Comparison of ENCODE assay signal across 15 cellular contexts in genomic region chr3:194184265-194184751, GRCh38. TPM values are rescaled to one million over a fixed set of nuclear protein-coding genes. Genes with fewer than 3 reads are reported as not detected.
A peak's percentile ranks its signal among the peaks of the same experiment; 100 is the strongest.
DNase-seq lines count a peak whose midpoint lies in the region; ATAC-seq and TF ChIP-seq lines count a peak whose summit lies in the region.
"Had no signal": no experiment of that assay in that cellular context is flagged by ENCODE, and none has a peak within 500 bp of the region (broad histone marks: within the 10 kb centered on the region; RNA-seq: fewer than 3 reads in every experiment).

No MANE protein-coding gene starts in this region.

- H3K79me2 ChIP-seq in PC-9 (ENCODE audit: low read depth) = no peaks in the 10 kb centered on the region

- CTCF ChIA-PET in PC-9 (lab: Charles Lee) = no interaction called here

- H3K36me3 Mint-ChIP-seq in mesothelial cell of epicardium (no peaks in the 10 kb centered on the region), chondrocyte (ENCODE audit: low read depth) (peaks cover 2% of the 10 kb centered on the region)

- peak; percentile 87 for DNase-seq in DMS53 (lab: John Stamatoyannopoulos, UW)
- peak; percentile 99 for DNase-seq in NCI-H146 (lab: John Stamatoyannopoulos, UW)
- peak in 1 of 2 experiments; percentile 62 for DNase-seq in PC-9
- no peak for DNase-seq in mesothelial cell of epicardium (ENCODE audit: low spot score in 2 of 2, unreplicated experiment in 2 of 2)
- no peak for DNase-seq in iPS-NIHi11 (ENCODE audit: low spot score)
- no peak for DNase-seq in Peyer's patch
- DNase-seq in chondrocyte (ENCODE audit: low spot score) = no peak
- DNase-seq: activated naive CD4-positive, alpha-beta T cell treated with anti-CD3 and anti-CD28 coated beads, Interleukin-2, amount 50 U/mL, for 16 hours; C1 segment of cervical spinal cord; cerebellar nuclear complex; stomach had no signal

- 0 out of 2 replicates have a peak overlapping the region, but pooled peaks have one; percentile 3 for H3K4me2 ChIP-seq in PC-9

- H3K27ac ChIP-seq in PC-9 = no peak overlapping the region
- H3K27ac ChIP-seq in Peyer's patch = no peak overlapping the region
- H3K27ac ChIP-seq: HL-60, RWPE1 had no signal

- POLR2A ChIA-PET in PC-9 (lab: Charles Lee; ENCODE audit: unreplicated experiment) = interaction anchor here (0.7 to 0.9 kb wide), 2 partner anchors 43 to 120 kb away, joined by 5 to 8 read pairs; no protein-coding TSS in a partner anchor

- H3K27ac Mint-ChIP-seq in mesothelial cell of epicardium (peak overlapping the region; percentile 78), chondrocyte (ENCODE audit: unreplicated experiment) (no peak overlapping the region)

- no TSS peak for BruUV-seq in PC-9 (replicated peaks; lab: Mats Ljungman, UMichigan)

- H4K20me1 ChIP-seq in PC-9 (ENCODE audit: insufficient read depth) = no peaks in the 10 kb centered on the region

- ATAC-seq in HG02759 (IDR thresholded peaks at IDR 0.05; ENCODE audit: unreplicated experiment) = no peak

- H3K9me3 ChIP-seq in PC-9 (ENCODE audit: insufficient read depth, low read depth) = no peaks in the 10 kb centered on the region
- no peaks in the 10 kb centered on the region for H3K9me3 ChIP-seq in Peyer's patch
- H3K9me3 ChIP-seq: stomach had no signal

- no peaks in the 10 kb centered on the region for H3K27me3 Mint-ChIP-seq in mesothelial cell of epicardium (ENCODE audit: low read depth)
- peaks cover 25% of the 10 kb centered on the region for H3K27me3 Mint-ChIP-seq in chondrocyte (ENCODE audit: low read depth)

- H3K36me3 ChIP-seq in PC-9 (ENCODE audit: low read depth) (no peaks in the 10 kb centered on the region), Peyer's patch (no peaks in the 10 kb centered on the region)
- H3K36me3 ChIP-seq: stomach had no signal

- peak overlapping the region; percentile 61 for H2AFZ ChIP-seq in PC-9

- no peaks in the 10 kb centered on the region for H3K9me3 Mint-ChIP-seq in mesothelial cell of epicardium
- H3K9me3 Mint-ChIP-seq in chondrocyte (ENCODE audit: low read depth) = no peaks in the 10 kb centered on the region

- TF ChIP-seq CTCF in PC-9 (conservative IDR thresholded peaks at IDR 0.05) (no peak), mesothelial cell of epicardium (IDR thresholded peaks at IDR 0.05; ENCODE audit: unreplicated experiment) (no peak), Peyer's patch (IDR thresholded peaks at IDR 0.05) (no peak), chondrocyte (IDR thresholded peaks at IDR 0.05) (no peak)

- H3K4me1 Mint-ChIP-seq in mesothelial cell of epicardium = peaks cover 27% of the 10 kb centered on the region
- H3K4me1 Mint-ChIP-seq in chondrocyte (ENCODE audit: low read depth) = peaks cover 12% of the 10 kb centered on the region

- H3K4me1 ChIP-seq in PC-9 (replicated peaks; ENCODE audit: insufficient read depth) = peaks cover 10% of the 10 kb centered on the region
- H3K4me1 ChIP-seq in Peyer's patch = no peaks in the 10 kb centered on the region

- H3K4me3 ChIP-seq in PC-9 (no peak overlapping the region), Peyer's patch (no peak overlapping the region)
- H3K4me3 ChIP-seq: stomach had no signal

- peaks cover 16% of the 10 kb centered on the region; the same call in 1 of the 2 replicates for H3F3A ChIP-seq in PC-9 (ENCODE audit: insufficient read depth, low read depth)

- H3K27me3 ChIP-seq in PC-9 (ENCODE audit: insufficient read depth, low read depth) (no peaks in the 10 kb centered on the region), Peyer's patch (no peaks in the 10 kb centered on the region)
- H3K27me3 ChIP-seq: stomach had no signal

- intact Hi-C loops in PC-9 (cut with micrococcal nuclease; ENCODE audit: unreplicated experiment) = no loop called here

- no peak for TF ChIP-seq POLR2A in Peyer's patch (IDR thresholded peaks at IDR 0.05)

- no peaks in the 10 kb centered on the region for H3K9me2 ChIP-seq in PC-9 (ENCODE audit: insufficient read depth)

- H3K4me3 Mint-ChIP-seq in mesothelial cell of epicardium (no peak overlapping the region), chondrocyte (ENCODE audit: unreplicated experiment) (no peak overlapping the region)

RNA-seq across cellular contexts. Expression of gene HES1, which starts 48.4 kb away (rescaled TPM):
- 66.5 and 97.8 TPM in 2 replicates for total RNA-seq in PC-9 (2021)
- total RNA-seq in mesothelial cell of epicardium = 99.9 to 108 TPM (median 104 TPM) in 3 replicates
- total RNA-seq in Peyer's patch = 10 to 100 TPM; 32.2 to 65.6 (median 49.4) TPM
- 30.4 to 36.7 TPM (median 31.2 TPM) in 3 replicates for total RNA-seq in chondrocyte
- total RNA-seq: activated CD8-positive, alpha-beta memory T cell treated with anti-CD3 and anti-CD28 coated beads for 36 hours had no signal

Comparison
In these comparisons a context has a peak if more than half of its experiments do, and no peak if none do; other contexts are left out.
1. DNase-seq: peak in DMS53 (single experiment) and NCI-H146 (single experiment); none in mesothelial cell of epicardium (0 of 2), iPS-NIHi11 (single experiment), Peyer's patch (0 of 3) and chondrocyte (single experiment).